In genomic region chr12:97763113-97763512, GRCh38 we compare ENCODE assay signal across 22 cellular contexts.
"Had no signal": no experiment of that assay in that cellular context is flagged by ENCODE, and none has a peak within 500 bp of the region (broad histone marks: within the 10 kb centered on the region; RNA-seq: fewer than 3 reads in every experiment).

No MANE protein-coding gene starts in this region.

- H3K4me3 ChIP-seq: K562, SJSA1 had no signal

- H3K4me1 Mint-ChIP-seq: IgD-negative memory B cell had no signal

- H3K4me2 ChIP-seq: KMS-11 had no signal

- ATAC-seq: K562 had no signal

- H3K9ac ChIP-seq: KMS-11 had no signal

- H3K27me3 ChIP-seq: SJSA1 had no signal

- H3K27ac Mint-ChIP-seq: IgD-negative memory B cell had no signal

- H3K4me1 ChIP-seq: SJSA1 had no signal

- H3K9me3 ChIP-seq: SJSA1 had no signal

- DNase-seq: Kasumi-1, MM.1S, NCI-H1105, NCI-H1417, NCI-H1436 treated with DMSO at 0.1 percent for 48 hours, NCI-H1694, NCI-H187 treated with DMSO at 0.1 percent for 48 hours, NCI-H2029 treated with DMSO at 0.1 percent for 48 hours, NCI-H2171 treated with DMSO at 0.1 percent for 48 hours, NCI-H345, NCI-H446 treated with DMSO at 0.1 percent for 48 hours, NCI-H510A treated with DMSO at 0.1 percent for 48 hours, NCI-H526, NCI-H774, Right ventricle myocardium superior, RPMI8226, SIG-M5 had no signal

- H3K27me3 Mint-ChIP-seq: IgD-negative memory B cell had no signal

- H3K27ac ChIP-seq: HL-60, KMS-11, SJSA1 had no signal

- H3K36me3 ChIP-seq: SJSA1 had no signal

- H3K4me3 Mint-ChIP-seq: IgD-negative memory B cell had no signal
